25 cellular contexts compared by ENCODE assay signal in genomic region chr5:135821802-135822201, GRCh38. TPM values are rescaled to one million over a fixed set of nuclear protein-coding genes. Genes with fewer than 3 reads are reported as not detected.
DNase-seq lines count a peak whose midpoint lies in the region; ATAC-seq and TF ChIP-seq lines count a peak whose summit lies in the region.
"Had no signal": no experiment of that assay in that cellular context is flagged by ENCODE, and none has a peak within 500 bp of the region (broad histone marks: within the 10 kb centered on the region; RNA-seq: fewer than 3 reads in every experiment).

No MANE protein-coding gene starts in this region.

- H2BK15ac ChIP-seq in mesendoderm (replicated peaks; ENCODE audit: low read depth): no peak overlapping the region

- WGBS in mesendoderm (ENCODE audit: extremely low coverage, insufficient coverage, low lambda C conversion rate): no CpG with 5 or more reads among the region's 7 CpGs

- H3K27ac ChIP-seq in mesendoderm (ENCODE audit: low read depth, low read length): no peak overlapping the region
- H3K27ac ChIP-seq: GM23248, heart left ventricle, neutrophil, prostate gland, stomach had no signal

- no peak overlapping the region for H2BK120ac ChIP-seq in mesendoderm (ENCODE audit: low read depth, low read length)

- TF ChIP-seq CTCF in GM13977 (IDR thresholded peaks at IDR 0.05; ENCODE audit: extremely low read depth, insufficient read depth, missing control alignments): no peak

- H3K79me2 ChIP-seq in mesendoderm (ENCODE audit: control insufficient read depth, insufficient read depth, low read length): no peaks in the 10 kb centered on the region

- no peak overlapping the region for H3K23ac ChIP-seq in mesendoderm (ENCODE audit: low read length)

- no peak overlapping the region for H2BK5ac ChIP-seq in mesendoderm (ENCODE audit: low read length)

- no peak overlapping the region for H3K4me2 ChIP-seq in mesendoderm (ENCODE audit: low read length)

- H3K4me1 ChIP-seq in mesendoderm (ENCODE audit: control insufficient read depth, low read depth, low read length): peaks cover 8% of the 10 kb centered on the region
- H3K4me1 ChIP-seq: heart left ventricle, prostate gland, stomach had no signal

- H3K4ac ChIP-seq in mesendoderm (ENCODE audit: low read depth, low read length): no peak overlapping the region

- no peak for ATAC-seq in HG02798 (IDR thresholded peaks at IDR 0.05; ENCODE audit: poor library complexity, unreplicated experiment)
- ATAC-seq: heart left ventricle, left ventricle myocardium superior, Panc1 had no signal

- no peak overlapping the region for H3K56ac ChIP-seq in mesendoderm (ENCODE audit: low read length)

- H3K9ac ChIP-seq in mesendoderm (ENCODE audit: low read length): no peak overlapping the region
- H3K9ac ChIP-seq: GM23248 had no signal

- DNase-seq in NCI-H1417 (lab: John Stamatoyannopoulos, UW) (peak in 2 of 3 experiments; percentile 78 to 82), NCI-H1417 treated with DMSO at 0.1 percent for 48 hours (lab: John Stamatoyannopoulos, UW) (no peak), GM13977 (ENCODE audit: low spot score) (peak; percentile 0), NCI-H1436 (lab: John Stamatoyannopoulos, UW) (peak; percentile 89), mesendoderm (no peak), NAMALWA (ENCODE audit: low spot score) (no peak), NCI-H345 treated with DMSO at 0.1 percent for 48 hours (lab: John Stamatoyannopoulos, UW; ENCODE audit: unreplicated experiment) (no peak)
- DNase-seq: activated CD4-positive, alpha-beta memory T cell treated with anti-CD3 and anti-CD28 coated beads, Interleukin-2, amount 10 ng/mL, durations not matched to agents 7 days and 5 days; activated CD4-positive, alpha-beta T cell treated with anti-CD3 and anti-CD28 coated beads for 1 hour; activated CD8-positive, alpha-beta memory T cell treated with anti-CD3 and anti-CD28 coated beads, Interleukin-2, amount 50 U/mL, for 4 hours; activated naive CD4-positive, alpha-beta T cell treated with anti-CD3 and anti-CD28 coated beads, Interleukin-2, amount 50 U/mL, for 16 hours; CD4-positive, alpha-beta memory T cell; dermis blood vessel endothelial cell; foreskin melanocyte; heart left ventricle; KBM-7; left ventricle myocardium superior; stimulated activated CD4-positive, alpha-beta T cell treated with anti-CD3 and anti-CD28 coated beads, Interleukin-4, amount 100 ng/mL, for 1 hour; stomach had no signal

- in situ Hi-C loops in GM13977 (cut with MboI; ENCODE audit: low pct_unique_long_range_greater_than_20kb, low sequenced_read_pairs, unreplicated experiment): no loop called here

- no peaks in the 10 kb centered on the region for H3K27me3 ChIP-seq in mesendoderm (ENCODE audit: insufficient read depth, low read length, poor library complexity)
- H3K27me3 ChIP-seq: stomach had no signal

- no peaks in the 10 kb centered on the region for H3K36me3 ChIP-seq in mesendoderm (ENCODE audit: control insufficient read depth, insufficient read depth, low read length)
- H3K36me3 ChIP-seq: heart left ventricle, neutrophil, prostate gland, stomach had no signal

- H2AK5ac ChIP-seq in mesendoderm (ENCODE audit: low read length): peak overlapping the region; percentile 67

- H3K18ac ChIP-seq in mesendoderm (ENCODE audit: low read length): no peak overlapping the region

- H3K4me3 ChIP-seq in mesendoderm (ENCODE audit: low read length): no peak overlapping the region
- H3K4me3 ChIP-seq: GM23248, heart left ventricle, prostate gland, stomach had no signal

- no peak overlapping the region for H4K8ac ChIP-seq in mesendoderm (ENCODE audit: low read depth, low read length)

- H3K79me1 ChIP-seq in mesendoderm (ENCODE audit: low read length): no peaks in the 10 kb centered on the region

- no peak overlapping the region for H4K5ac ChIP-seq in mesendoderm (ENCODE audit: low read length)

RNA-seq across cellular contexts. Expression of gene SLC25A48, which starts 12.7 kb away (rescaled TPM):
- polyA plus RNA-seq in mesendoderm (2013, experiment 1 of 2): 3.8 TPM
- polyA plus RNA-seq in mesendoderm (2013, experiment 2 of 2): 4.1 TPM
- polyA plus RNA-seq: CD4-positive, alpha-beta memory T cell; GM23248; keratinocyte had no signal

Comparison
In these comparisons a context has a peak if more than half of its experiments do, and no peak if none do; other contexts are left out.
1. DNase-seq: peak in NCI-H1417 (2 of 3), GM13977 (single experiment) and NCI-H1436 (single experiment); none in NCI-H1417 treated with DMSO at 0.1 percent for 48 hours (single experiment), mesendoderm (single experiment), NAMALWA (single experiment) and NCI-H345 treated with DMSO at 0.1 percent for 48 hours (single experiment).